In the genomic region with DNA sequence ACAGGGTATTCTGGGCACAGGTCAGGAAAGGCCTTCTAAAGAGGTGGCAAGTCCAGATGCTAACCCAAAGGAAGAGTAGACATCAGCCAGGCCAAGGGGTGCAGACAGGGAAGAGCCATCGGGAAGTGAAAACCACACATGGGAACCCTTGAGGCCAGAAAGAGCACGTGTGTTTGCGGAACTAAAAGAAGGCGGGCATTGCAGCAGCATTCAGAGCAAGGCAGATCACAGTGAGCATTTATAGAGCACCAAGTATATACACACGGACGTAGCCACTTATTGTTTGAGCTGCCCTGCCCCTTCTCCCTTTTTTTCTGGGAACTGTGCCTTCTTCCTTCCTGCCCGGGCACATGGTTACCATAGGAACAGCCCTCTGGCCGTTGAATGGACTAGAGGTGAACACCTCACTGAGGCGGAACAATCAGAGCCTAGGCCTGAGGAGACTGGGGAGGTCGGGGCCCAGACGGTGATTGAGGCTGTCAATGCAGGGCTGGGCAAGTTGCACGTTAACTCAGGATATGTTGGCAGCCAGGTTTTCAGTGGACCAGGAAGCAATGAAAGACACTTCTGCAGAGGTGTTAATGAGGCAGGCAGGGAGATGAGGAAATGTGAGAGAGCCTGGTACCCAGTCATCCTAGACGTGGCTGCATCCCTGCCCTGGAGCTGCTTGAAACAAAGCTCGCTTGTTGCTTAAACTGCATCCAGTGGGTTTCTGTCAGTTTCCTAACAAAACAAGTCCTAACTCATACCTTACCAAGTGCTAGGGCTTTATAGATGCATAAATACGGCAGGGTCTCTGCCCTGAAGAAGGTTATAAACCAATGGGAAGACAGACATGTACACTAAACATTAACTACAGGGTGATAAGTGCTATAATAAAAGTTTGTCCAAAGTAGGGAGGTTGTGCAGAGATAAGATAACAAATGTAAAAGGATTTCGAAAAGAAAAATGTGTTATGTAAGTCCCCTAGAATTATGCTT, we compare ENCODE assay signal across 1 cellular context.
TF ChIP-seq lines count a peak whose summit lies in the region.

No MANE protein-coding gene starts in this region.

TF ChIP-seq in K562, 482 proteins besides CTCF, POLR2A, EP300 and RAD21:
- TF ChIP-seq, protein P1, sequence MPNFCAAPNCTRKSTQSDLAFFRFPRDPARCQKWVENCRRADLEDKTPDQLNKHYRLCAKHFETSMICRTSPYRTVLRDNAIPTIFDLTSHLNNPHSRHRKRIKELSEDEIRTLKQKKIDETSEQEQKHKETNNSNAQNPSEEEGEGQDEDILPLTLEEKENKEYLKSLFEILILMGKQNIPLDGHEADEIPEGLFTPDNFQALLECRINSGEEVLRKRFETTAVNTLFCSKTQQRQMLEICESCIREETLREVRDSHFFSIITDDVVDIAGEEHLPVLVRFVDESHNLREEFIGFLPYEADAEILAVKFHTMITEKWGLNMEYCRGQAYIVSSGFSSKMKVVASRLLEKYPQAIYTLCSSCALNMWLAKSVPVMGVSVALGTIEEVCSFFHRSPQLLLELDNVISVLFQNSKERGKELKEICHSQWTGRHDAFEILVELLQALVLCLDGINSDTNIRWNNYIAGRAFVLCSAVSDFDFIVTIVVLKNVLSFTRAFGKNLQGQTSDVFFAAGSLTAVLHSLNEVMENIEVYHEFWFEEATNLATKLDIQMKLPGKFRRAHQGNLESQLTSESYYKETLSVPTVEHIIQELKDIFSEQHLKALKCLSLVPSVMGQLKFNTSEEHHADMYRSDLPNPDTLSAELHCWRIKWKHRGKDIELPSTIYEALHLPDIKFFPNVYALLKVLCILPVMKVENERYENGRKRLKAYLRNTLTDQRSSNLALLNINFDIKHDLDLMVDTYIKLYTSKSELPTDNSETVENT (CRISPR knock-in tag; IDR thresholded peaks at IDR 0.05): no peak
- no peak for TF ChIP-seq ZFP30 (CRISPR knock-in tag; IDR thresholded peaks at IDR 0.05; ENCODE audit: borderline replicate concordance)
- no peak for TF ChIP-seq TRIM28 (IDR thresholded peaks at IDR 0.05)
- no peak for TF ChIP-seq PPARD (CRISPR knock-in tag; IDR thresholded peaks at IDR 0.05)
- TF ChIP-seq KLF13 (tag; IDR thresholded peaks at IDR 0.05; ENCODE audit: borderline replicate concordance, low read depth): no peak
- TF ChIP-seq PRPF4 (IDR thresholded peaks at IDR 0.05; ENCODE audit: insufficient read depth, low read depth, low read length, poor library complexity, severe bottlenecking): no peak
- TF ChIP-seq DPF2 (IDR thresholded peaks at IDR 0.05): no peak
- TF ChIP-seq SRSF7 (optimal IDR thresholded peaks at IDR 0.05; ENCODE audit: low read depth, low read length): no peak
- TF ChIP-seq PKNOX1 (IDR thresholded peaks at IDR 0.05): peak; percentile 80
- peak; percentile 80 for TF ChIP-seq RFX1 (IDR thresholded peaks at IDR 0.05)
- TF ChIP-seq, protein P2, sequence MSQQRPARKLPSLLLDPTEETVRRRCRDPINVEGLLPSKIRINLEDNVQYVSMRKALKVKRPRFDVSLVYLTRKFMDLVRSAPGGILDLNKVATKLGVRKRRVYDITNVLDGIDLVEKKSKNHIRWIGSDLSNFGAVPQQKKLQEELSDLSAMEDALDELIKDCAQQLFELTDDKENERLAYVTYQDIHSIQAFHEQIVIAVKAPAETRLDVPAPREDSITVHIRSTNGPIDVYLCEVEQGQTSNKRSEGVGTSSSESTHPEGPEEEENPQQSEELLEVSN (IDR thresholded peaks at IDR 0.05; ENCODE audit: borderline replicate concordance in 1 of 2, extremely low read depth in 1 of 2, insufficient read depth in 1 of 2, insufficient read length in 1 of 2, low read depth in 1 of 2, low read length in 1 of 2, poor library complexity in 1 of 2, severe bottlenecking in 1 of 2): peak in 1 of 2 experiments; percentile 6
- peak; percentile 57 for TF ChIP-seq NFYB (IDR thresholded peaks at IDR 0.05; ENCODE audit: extremely low read depth, insufficient read length)
- TF ChIP-seq ZNF561 (CRISPR knock-in tag; conservative IDR thresholded peaks at IDR 0.05): no peak
- TF ChIP-seq, protein P3, sequence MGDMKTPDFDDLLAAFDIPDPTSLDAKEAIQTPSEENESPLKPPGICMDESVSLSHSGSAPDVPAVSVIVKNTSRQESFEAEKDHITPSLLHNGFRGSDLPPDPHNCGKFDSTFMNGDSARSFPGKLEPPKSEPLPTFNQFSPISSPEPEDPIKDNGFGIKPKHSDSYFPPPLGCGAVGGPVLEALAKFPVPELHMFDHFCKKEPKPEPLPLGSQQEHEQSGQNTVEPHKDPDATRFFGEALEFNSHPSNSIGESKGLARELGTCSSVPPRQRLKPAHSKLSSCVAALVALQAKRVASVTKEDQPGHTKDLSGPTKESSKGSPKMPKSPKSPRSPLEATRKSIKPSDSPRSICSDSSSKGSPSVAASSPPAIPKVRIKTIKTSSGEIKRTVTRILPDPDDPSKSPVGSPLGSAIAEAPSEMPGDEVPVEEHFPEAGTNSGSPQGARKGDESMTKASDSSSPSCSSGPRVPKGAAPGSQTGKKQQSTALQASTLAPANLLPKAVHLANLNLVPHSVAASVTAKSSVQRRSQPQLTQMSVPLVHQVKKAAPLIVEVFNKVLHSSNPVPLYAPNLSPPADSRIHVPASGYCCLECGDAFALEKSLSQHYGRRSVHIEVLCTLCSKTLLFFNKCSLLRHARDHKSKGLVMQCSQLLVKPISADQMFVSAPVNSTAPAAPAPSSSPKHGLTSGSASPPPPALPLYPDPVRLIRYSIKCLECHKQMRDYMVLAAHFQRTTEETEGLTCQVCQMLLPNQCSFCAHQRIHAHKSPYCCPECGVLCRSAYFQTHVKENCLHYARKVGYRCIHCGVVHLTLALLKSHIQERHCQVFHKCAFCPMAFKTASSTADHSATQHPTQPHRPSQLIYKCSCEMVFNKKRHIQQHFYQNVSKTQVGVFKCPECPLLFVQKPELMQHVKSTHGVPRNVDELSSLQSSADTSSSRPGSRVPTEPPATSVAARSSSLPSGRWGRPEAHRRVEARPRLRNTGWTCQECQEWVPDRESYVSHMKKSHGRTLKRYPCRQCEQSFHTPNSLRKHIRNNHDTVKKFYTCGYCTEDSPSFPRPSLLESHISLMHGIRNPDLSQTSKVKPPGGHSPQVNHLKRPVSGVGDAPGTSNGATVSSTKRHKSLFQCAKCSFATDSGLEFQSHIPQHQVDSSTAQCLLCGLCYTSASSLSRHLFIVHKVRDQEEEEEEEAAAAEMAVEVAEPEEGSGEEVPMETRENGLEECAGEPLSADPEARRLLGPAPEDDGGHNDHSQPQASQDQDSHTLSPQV (IDR thresholded peaks at IDR 0.05): no peak
- TF ChIP-seq SNAPC5 (CRISPR knock-in tag; IDR thresholded peaks at IDR 0.05): no peak
- TF ChIP-seq DEAF1 (CRISPR knock-in tag; IDR thresholded peaks at IDR 0.05): no peak
- no peak for TF ChIP-seq MBD1 (CRISPR knock-in tag; IDR thresholded peaks at IDR 0.05)
- TF ChIP-seq MED1 (CRISPR knock-in tag; IDR thresholded peaks at IDR 0.05; ENCODE audit: borderline replicate concordance): no peak
- peak; percentile 58; the same call in 1 of the 2 replicates for TF ChIP-seq ZKSCAN8 (CRISPR knock-in tag; IDR thresholded peaks at IDR 0.05)
